ENCODE assay signal across 8 cellular contexts in the genomic region with DNA sequence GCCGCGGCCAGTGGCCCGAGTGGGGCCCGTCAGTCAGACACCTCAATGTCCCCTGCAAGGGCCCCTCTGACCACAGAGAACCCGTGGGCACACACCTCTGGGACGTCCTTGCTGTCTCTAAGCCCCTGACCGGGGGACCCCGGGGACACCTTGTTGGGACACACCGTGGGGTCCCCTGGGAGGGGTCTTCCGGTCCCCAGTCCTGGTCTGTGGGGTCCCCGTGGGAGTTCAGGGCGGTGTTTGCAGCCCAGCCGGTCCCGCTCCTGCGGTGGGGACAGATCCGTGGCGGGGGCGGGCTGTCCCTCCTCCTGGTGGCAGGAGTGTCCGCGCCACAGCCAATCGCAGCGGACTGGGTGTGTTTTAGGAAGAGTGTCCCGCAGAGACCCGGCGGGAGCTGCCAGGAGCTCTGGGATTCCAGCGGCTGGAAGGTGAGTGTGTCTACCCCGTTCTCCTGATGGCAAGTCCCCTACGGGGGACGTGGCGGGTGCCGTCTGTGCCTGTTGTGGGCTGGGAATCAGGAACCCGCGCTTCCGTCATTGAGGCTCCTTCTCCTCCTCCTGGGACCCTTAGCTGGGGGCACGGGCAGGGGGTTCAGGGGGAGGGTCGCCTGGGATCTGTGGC. TPM values are rescaled to one million over a fixed set of nuclear protein-coding genes. Genes with fewer than 3 reads are reported as not detected.
DNase-seq lines count a peak whose midpoint lies in the region; ATAC-seq and TF ChIP-seq lines count a peak whose summit lies in the region.

No MANE protein-coding gene starts in this region.

- H3K9me3 ChIP-seq in SK-N-SH: no peaks in the 10 kb centered on the region

- no peaks in the 10 kb centered on the region for H4K20me1 ChIP-seq in SK-N-SH (ENCODE audit: insufficient read depth)

- H3K9me2 ChIP-seq in SK-N-SH: no peaks in the 10 kb centered on the region

- peak overlapping the region; percentile 54 for H3K9ac ChIP-seq in SK-N-SH

- H3F3A ChIP-seq in SK-N-SH (replicated peaks; ENCODE audit: insufficient read depth): peaks cover 6% of the 10 kb centered on the region

- DNase-seq in GM13976 (ENCODE audit: low spot score) (peak; percentile 90), SK-N-SH (peak; percentile 86), cerebellum (ENCODE audit: low spot score) (peak; percentile 85), left lobe of liver (ENCODE audit: low spot score) (peak; percentile 94), occipital lobe (lab: John Stamatoyannopoulos, UW) (no peak), NCI-H526 treated with DMSO at 0.1 percent for 48 hours (lab: John Stamatoyannopoulos, UW) (no peak)
- peak in 2 of 3 donors; percentile 27 to 40 for DNase-seq in stimulated activated CD4-positive, alpha-beta T cell treated with anti-CD3 and anti-CD28 coated beads, TNF-alpha, amount 100 ng/mL, for 48 hours (ENCODE audit: low read depth in 3 of 3)

- no peaks in the 10 kb centered on the region for H3K27me3 ChIP-seq in SK-N-SH (ENCODE audit: insufficient read depth)

- POLR2A ChIA-PET in SK-N-SH (lab: Yijun Ruan, JAX): no interaction called here

- in situ Hi-C loops in GM13976 (cut with MboI; ENCODE audit: low sequenced_read_pairs, unreplicated experiment): no loop called here

- peak overlapping the region; percentile 53 to 70 for H3K4me3 ChIP-seq in SK-N-SH (ENCODE audit: low read depth in 2 of 2, low read length in 1 of 2)

- TF ChIP-seq CTCF in GM13976 (IDR thresholded peaks at IDR 0.05; ENCODE audit: borderline replicate concordance, control extremely low read depth, extremely low read depth, insufficient read depth, missing control alignments): no peak
- TF ChIP-seq CTCF in SK-N-SH (IDR thresholded peaks at IDR 0.05): no peak

- H3K27ac ChIP-seq in SK-N-SH (ENCODE audit: low read depth in 2 of 2, low read length in 1 of 2): no peak overlapping the region

- peaks cover 0 to 9% of the 10 kb centered on the region in 2 experiments; a peak in 1 of 4 replicates for H3K4me1 ChIP-seq in SK-N-SH (ENCODE audit: control insufficient read depth in 1 of 2, insufficient read depth in 2 of 2, low read depth in 1 of 2, low read length in 1 of 2)

- H3K79me2 ChIP-seq in SK-N-SH (ENCODE audit: insufficient read depth): no peaks in the 10 kb centered on the region

- CTCF ChIA-PET in SK-N-SH (lab: Yijun Ruan, JAX): no interaction called here

- peak overlapping the region; percentile 73; the same call in 1 of the 2 replicates for H2AFZ ChIP-seq in SK-N-SH (ENCODE audit: low read depth)

- peak overlapping the region; percentile 84 for H3K4me2 ChIP-seq in SK-N-SH

- no peak for TF ChIP-seq RAD21 in SK-N-SH (IDR thresholded peaks at IDR 0.05; ENCODE audit: low read length)

- no peak for TF ChIP-seq EP300 in SK-N-SH (IDR thresholded peaks at IDR 0.05; ENCODE audit: borderline replicate concordance in 1 of 2, low read depth in 1 of 2, low read length in 1 of 2)

- WGBS in SK-N-SH (ENCODE audit: low lambda C conversion rate): 9% methylated on average over 14 of the region's 36 CpGs

- peak; percentile 90 for ATAC-seq in HG02870 (IDR thresholded peaks at IDR 0.05; ENCODE audit: unreplicated experiment)
- ATAC-seq in left lobe of liver: peak; percentile 92

- no peaks in the 10 kb centered on the region for H3K36me3 ChIP-seq in SK-N-SH (replicated peaks in 1 of 2; ENCODE audit: control insufficient read depth in 1 of 2, insufficient read depth in 2 of 2, low read length in 1 of 2)

TF ChIP-seq in SK-N-SH, 30 proteins besides CTCF, POLR2A, EP300 and RAD21:
- peak; percentile 38; the same call in 1 of the 2 replicates for TF ChIP-seq POLR2AphosphoS5 (IDR thresholded peaks at IDR 0.05; ENCODE audit: low read depth, low read length)
- no peak for TF ChIP-seq SMC3 (IDR thresholded peaks at IDR 0.05; ENCODE audit: low read depth, low read length)
TF ChIP-seq in SK-N-SH: peak in this region for 1.

RNA-seq across cellular contexts. Expression of gene PLCXD1, which starts 5.1 kb away (rescaled TPM):
- polyA plus RNA-seq in SK-N-SH (2012; rRNA removed): 14.8 and 15.1 TPM in 2 replicates
- polyA plus RNA-seq in SK-N-SH (2012; cell fraction: cytosol; rRNA removed): 5.5 and 10.5 TPM in 2 replicates
- polyA plus RNA-seq in SK-N-SH (2012; cell fraction: nucleus; rRNA removed): 56.7 and 65.6 TPM in 2 replicates
- total RNA-seq in cerebellum (14.2 TPM), left lobe of liver (11.4 TPM), occipital lobe (16.2 TPM)

RNA-seq across cellular contexts. Expression of gene GTPBP6, which starts 42.5 kb away (rescaled TPM):
- 39.8 and 47.3 TPM in 2 replicates for polyA plus RNA-seq in SK-N-SH (2012; rRNA removed)
- 19.6 and 31.2 TPM in 2 replicates for polyA plus RNA-seq in SK-N-SH (2012; cell fraction: cytosol; rRNA removed)
- polyA plus RNA-seq in SK-N-SH (2012; cell fraction: nucleus; rRNA removed): 39.2 and 49.4 TPM in 2 replicates
- total RNA-seq in cerebellum: 11.6 TPM
- total RNA-seq in left lobe of liver: 31.7 TPM
- total RNA-seq in occipital lobe: 15.0 TPM

Comparison
In these comparisons a context has a peak if more than half of its experiments do, and no peak if none do; other contexts are left out.
1. DNase-seq: peak in GM13976 (single experiment), SK-N-SH (single experiment), cerebellum (single experiment), left lobe of liver (single experiment) and stimulated activated CD4-positive, alpha-beta T cell treated with anti-CD3 and anti-CD28 coated beads, TNF-alpha, amount 100 ng/mL, for 48 hours (2 of 3); none in occipital lobe (single experiment) and NCI-H526 treated with DMSO at 0.1 percent for 48 hours (single experiment).